ENCODE assay signal across 7 cellular contexts in genomic region chr21:44914176-44914874, GRCh38. TPM values are rescaled to one million over a fixed set of nuclear protein-coding genes. Genes with fewer than 3 reads are reported as not detected.
DNase-seq lines count a peak whose midpoint lies in the region; ATAC-seq and TF ChIP-seq lines count a peak whose summit lies in the region.

No MANE protein-coding gene starts in this region.

- H3K4me1 ChIP-seq in Peyer's patch, result peaks cover 5 to 47% (median 34%) of the 10 kb centered on the region in 4 donors

- no peaks in the 10 kb centered on the region for H3K9me3 ChIP-seq in Peyer's patch

- H3K27ac ChIP-seq in Peyer's patch, result peak overlapping the region in 3 of 4 donors; percentile 2 to 80 (median 32)

- H3K27me3 ChIP-seq in Peyer's patch, result no peaks in the 10 kb centered on the region

- DNase-seq in Peyer's patch, result peak in 2 of 3 donors; percentile 76 to 83
- peak; percentile 65 for DNase-seq in central memory CD4-positive, alpha-beta T cell
- DNase-seq in stimulated activated naive CD4-positive, alpha-beta T cell treated with Interleukin-2 at 50 U/mL for 16 hours (lab: John Stamatoyannopoulos, UW), result peak; percentile 45
- no peak for DNase-seq in D341Med (ENCODE audit: low spot score)

- H3K36me3 ChIP-seq in Peyer's patch, result no peaks in the 10 kb centered on the region

- ATAC-seq in GM21515 (IDR thresholded peaks at IDR 0.05; ENCODE audit: unreplicated experiment), result peak; percentile 53
- no peak for ATAC-seq in GM19324 (IDR thresholded peaks at IDR 0.05; ENCODE audit: low FRiP score, unreplicated experiment)
- no peak for ATAC-seq in HG03039 (IDR thresholded peaks at IDR 0.05; ENCODE audit: unreplicated experiment)

- TF ChIP-seq POLR2A in Peyer's patch (IDR thresholded peaks at IDR 0.05), result no peak

- peak overlapping the region in 2 of 4 donors; percentile 12 to 15 for H3K4me3 ChIP-seq in Peyer's patch

- TF ChIP-seq CTCF in Peyer's patch (IDR thresholded peaks at IDR 0.05), result no peak

RNA-seq across cellular contexts. Expression of gene ITGB2, which starts 6.4 kb away (rescaled TPM):
- total RNA-seq in Peyer's patch, result 10 to 100 TPM in 3 of 4 donors, 1 to 10 TPM in 1; 9.3 to 58.6 (median 16.4) TPM

RNA-seq across cellular contexts. Expression of gene SLX9, which starts 25.5 kb away (rescaled TPM):
- total RNA-seq in Peyer's patch, result 10 to 100 TPM in 1 of 4 donors, 1 to 10 TPM in 2, not detected in 1; 7.8 to 10.5 (median 10.0) TPM

RNA-seq across cellular contexts. Expression of gene PTTG1IP, which starts 40.8 kb away (rescaled TPM):
- total RNA-seq in Peyer's patch, result 100 to 1,000 TPM in 3 of 4 donors, 10 to 100 TPM in 1; 69.3 to 495 (median 390) TPM
